ENCODE assay signal across 14 cellular contexts in genomic region chr9:100379862-100380261, GRCh38. TPM values are rescaled to one million over a fixed set of nuclear protein-coding genes. Genes with fewer than 3 reads are reported as not detected.
A peak's percentile ranks its signal among the peaks of the same experiment; 100 is the strongest.
DNase-seq lines count a peak whose midpoint lies in the region; ATAC-seq, FAIRE-seq and TF ChIP-seq lines count a peak whose summit lies in the region.
"Had no signal": no experiment of that assay in that cellular context is flagged by ENCODE, and none has a peak within 500 bp of the region (broad histone marks: within the 10 kb centered on the region; RNA-seq: fewer than 3 reads in every experiment).

No MANE protein-coding gene starts in this region.

- dilution Hi-C loops in endothelial cell of umbilical vein (cut with MboI; ENCODE audit: extremely low pct_ligation_motif_present, low sequenced_read_pairs), result no loop called here

- no peaks in the 10 kb centered on the region for H3K9me2 ChIP-seq in PC-9 (ENCODE audit: insufficient read depth)

- H3K9me1 ChIP-seq in endothelial cell of umbilical vein (replicated peaks; ENCODE audit: control insufficient read depth, extremely low read depth, insufficient read depth, low read length), result no peaks in the 10 kb centered on the region

- H4K20me1 ChIP-seq in PC-9 (ENCODE audit: insufficient read depth) (no peaks in the 10 kb centered on the region), endothelial cell of umbilical vein (replicated peaks; ENCODE audit: control insufficient read depth, extremely low read depth, insufficient read depth, low read length) (no peaks in the 10 kb centered on the region)

- CTCF ChIA-PET in PC-9 (lab: Charles Lee) (no interaction called here), endothelial cell of umbilical vein (lab: Charles Lee) (no interaction called here)

- H3K9ac ChIP-seq in endothelial cell of umbilical vein (replicated peaks; ENCODE audit: extremely low read depth, insufficient read depth, low read length), result no peak overlapping the region

- no peaks in the 10 kb centered on the region for H3K9me3 ChIP-seq in PC-9 (ENCODE audit: insufficient read depth, low read depth)
- H3K9me3 ChIP-seq in endothelial cell of umbilical vein (replicated peaks; ENCODE audit: control insufficient read depth, insufficient read depth, low read length), result no peaks in the 10 kb centered on the region
- H3K9me3 ChIP-seq: pancreas had no signal

- TF ChIP-seq CTCF in PC-9 (conservative IDR thresholded peaks at IDR 0.05) (no peak), endothelial cell of umbilical vein (IDR thresholded peaks at IDR 0.05; ENCODE audit: extremely low read depth in 1 of 2, insufficient read depth in 1 of 2, low read depth in 1 of 2, low read length in 2 of 2) (no peak)

- H3K27ac ChIP-seq in PC-9 (peak overlapping the region; percentile 53), endothelial cell of umbilical vein (ENCODE audit: insufficient read depth, low read depth, low read length) (peak overlapping the region; percentile 37)
- H3K27ac ChIP-seq: left lung, pancreas had no signal

- H3K4me2 ChIP-seq in PC-9 (no peak overlapping the region), endothelial cell of umbilical vein (ENCODE audit: insufficient read depth, low read length) (no peak overlapping the region)

- BruUV-seq in PC-9 (replicated peaks; lab: Mats Ljungman, UMichigan) (TSS peak; percentile 47), endothelial cell of umbilical vein (replicated peaks; lab: Mats Ljungman, UMichigan) (no TSS peak)

- FAIRE-seq in endothelial cell of umbilical vein (lab: Jason Lieb, UNC), result peak; percentile 57
- FAIRE-seq: pancreas had no signal

- intact Hi-C loops in PC-9 (cut with micrococcal nuclease; ENCODE audit: unreplicated experiment), result no loop called here
- intact Hi-C loops in endothelial cell of umbilical vein (cut with micrococcal nuclease), result no loop called here
- intact Hi-C loops in Right ventricle myocardium inferior (cut with DNase I), result no loop called here

- H3K27me3 ChIP-seq in PC-9 (ENCODE audit: insufficient read depth, low read depth) (no peaks in the 10 kb centered on the region), endothelial cell of umbilical vein (ENCODE audit: control insufficient read depth in 2 of 2, insufficient read depth in 2 of 2, low read length in 2 of 2) (no peaks in the 10 kb centered on the region)
- H3K27me3 ChIP-seq: left lung, pancreas had no signal

- ATAC-seq in Right ventricle myocardium inferior, result no peak
- ATAC-seq: left lung, pancreas had no signal

- no peak for TF ChIP-seq POLR2A in endothelial cell of umbilical vein (IDR thresholded peaks at IDR 0.05; ENCODE audit: low read depth, low read length)

- H2AFZ ChIP-seq in PC-9 (peak overlapping the region; percentile 71; the same call in 1 of the 2 replicates), endothelial cell of umbilical vein (ENCODE audit: low read depth, low read length) (peak overlapping the region; percentile 48)

- POLR2A ChIA-PET in PC-9 (lab: Charles Lee; ENCODE audit: unreplicated experiment) (interaction anchor here (0.7 kb wide), 1 partner anchor 246 kb away, joined by 6 read pairs; no protein-coding TSS in a partner anchor), endothelial cell of umbilical vein (lab: Charles Lee) (interaction anchor here (0.6 kb wide), 1 partner anchor 31 kb away, joined by 3 read pairs; no protein-coding TSS in a partner anchor)

- no peak overlapping the region for H3K4me3 ChIP-seq in PC-9
- H3K4me3 ChIP-seq in endothelial cell of umbilical vein (replicated peaks in 1 of 3; ENCODE audit: insufficient read depth in 1 of 3, low read depth in 1 of 3, low read length in 3 of 3), result no peak overlapping the region
- H3K4me3 ChIP-seq: left lung, pancreas had no signal

- no peaks in the 10 kb centered on the region for H3K79me2 ChIP-seq in PC-9 (ENCODE audit: low read depth)
- H3K79me2 ChIP-seq in endothelial cell of umbilical vein (ENCODE audit: control insufficient read depth, insufficient read depth, low read length), result no peaks in the 10 kb centered on the region

- H3K4me1 ChIP-seq in PC-9 (replicated peaks; ENCODE audit: insufficient read depth), result peaks cover 9% of the 10 kb centered on the region; the same call in 1 of the 2 replicates
- H3K4me1 ChIP-seq in endothelial cell of umbilical vein (ENCODE audit: control insufficient read depth, extremely low read depth, insufficient read depth, low read length), result no peaks in the 10 kb centered on the region
- H3K4me1 ChIP-seq: left lung, pancreas had no signal

- H3K36me3 ChIP-seq in PC-9 (ENCODE audit: low read depth) (no peaks in the 10 kb centered on the region), endothelial cell of umbilical vein (ENCODE audit: control insufficient read depth in 2 of 2, extremely low read depth in 1 of 2, insufficient read depth in 2 of 2, low read length in 2 of 2) (no peaks in the 10 kb centered on the region)
- H3K36me3 ChIP-seq: left lung, pancreas had no signal

- DNase-seq in Daoy (ENCODE audit: low read depth), result peak; percentile 73
- DNase-seq in PC-9, result peak in 1 of 2 experiments; percentile 12
- no peak for DNase-seq in endothelial cell of umbilical vein (ENCODE audit: low read depth, low spot score)
- DNase-seq in non-pigmented ciliary epithelial cell (ENCODE audit: low read depth), result peak; percentile 51
- no peak for DNase-seq in NCI-H2196 treated with DMSO at 0.1 percent for 48 hours (lab: John Stamatoyannopoulos, UW; ENCODE audit: unreplicated experiment)
- DNase-seq in effector CD4-positive, alpha-beta T cell, result no peak
- no peak for DNase-seq in hippocampal formation (lab: John Stamatoyannopoulos, UW)
- no peak for DNase-seq in Right ventricle myocardium inferior (ENCODE audit: missing footprints)
- DNase-seq: activated CD8-positive, alpha-beta memory T cell treated with anti-CD3 and anti-CD28 coated beads for 24 hours; left lung; MM.1S; pancreas; stimulated activated CD4-positive, alpha-beta T cell treated with anti-CD3 and anti-CD28 coated beads, Interleukin-2, amount 100 ng/mL, for 48 hours; T-helper 2 cell had no signal

- H3F3A ChIP-seq in PC-9 (ENCODE audit: insufficient read depth, low read depth), result peaks cover 7% of the 10 kb centered on the region; the same call in 1 of the 2 replicates

TF ChIP-seq in endothelial cell of umbilical vein, 7 proteins besides CTCF, POLR2A, EP300 and RAD21:
- no peak for TF ChIP-seq EZH2 (IDR thresholded peaks at IDR 0.05; ENCODE audit: borderline replicate concordance, low read depth, low read length, severe bottlenecking)
- no peak for TF ChIP-seq FOS (IDR thresholded peaks at IDR 0.05; ENCODE audit: borderline replicate concordance, insufficient read depth, low read length)
- TF ChIP-seq MAX (IDR thresholded peaks at IDR 0.05; ENCODE audit: insufficient read depth, insufficient read length), result no peak

RNA-seq across cellular contexts. Expression of gene TEX10, which starts 27.1 kb away (rescaled TPM):
- 64.2 and 65.3 TPM in 2 replicates for total RNA-seq in Daoy (2014; rRNA removed; shearing (Covaris generic))
- total RNA-seq in PC-9 (2021) (21.6 and 29.0 TPM in 2 replicates), endothelial cell of umbilical vein (20.5 and 21.2 TPM in 2 replicates), Right ventricle myocardium inferior (7.5 TPM)
- 11.0 and 13.6 TPM in 2 replicates for polyA plus RNA-seq in endothelial cell of umbilical vein
- polyA plus RNA-seq in endothelial cell of umbilical vein (2011; cell fraction: cytosol; rRNA removed), result 10.5 and 11.1 TPM in 2 replicates
- polyA plus RNA-seq in endothelial cell of umbilical vein (2011; cell fraction: nucleus; rRNA removed), result 22.6 and 26.8 TPM in 2 replicates
- polyA plus RNA-seq in endothelial cell of umbilical vein (2012), result 17.7 and 23.8 TPM in 2 replicates
- polyA minus RNA-seq in endothelial cell of umbilical vein, result 17.3 and 21.1 TPM in 2 replicates
- polyA minus RNA-seq in endothelial cell of umbilical vein (2011; cell fraction: cytosol; rRNA and poly(A)+ RNA removed), result 14.7 TPM
- polyA minus RNA-seq in endothelial cell of umbilical vein (2011; cell fraction: nucleus; rRNA and poly(A)+ RNA removed), result 30.0 and 44.0 TPM in 2 replicates

RNA-seq across cellular contexts. Expression of gene MSANTD3, which starts 47.1 kb away (rescaled TPM):
- 150 and 171 TPM in 2 replicates for total RNA-seq in Daoy (2014; rRNA removed; shearing (Covaris generic))
- total RNA-seq in PC-9 (2021), result 40.0 and 53.2 TPM in 2 replicates
- 82.7 and 88.5 TPM in 2 replicates for total RNA-seq in endothelial cell of umbilical vein
- polyA plus RNA-seq in endothelial cell of umbilical vein, result 21.8 and 31.3 TPM in 2 replicates
- 44.4 and 50.1 TPM in 2 replicates for polyA plus RNA-seq in endothelial cell of umbilical vein (2011; cell fraction: cytosol; rRNA removed)
- polyA plus RNA-seq in endothelial cell of umbilical vein (2011; cell fraction: nucleus; rRNA removed), result 30.5 and 43.8 TPM in 2 replicates
- 68.1 and 84.6 TPM in 2 replicates for polyA plus RNA-seq in endothelial cell of umbilical vein (2012)
- 24.5 and 29.6 TPM in 2 replicates for polyA minus RNA-seq in endothelial cell of umbilical vein
- 11.9 TPM for polyA minus RNA-seq in endothelial cell of umbilical vein (2011; cell fraction: cytosol; rRNA and poly(A)+ RNA removed)
- polyA minus RNA-seq in endothelial cell of umbilical vein (2011; cell fraction: nucleus; rRNA and poly(A)+ RNA removed), result 16.8 and 22.3 TPM in 2 replicates
- total RNA-seq in Right ventricle myocardium inferior, result 18.6 TPM

Comparison
In these comparisons a context has a peak if more than half of its experiments do, and no peak if none do; other contexts are left out.
1. DNase-seq: peak in Daoy (single experiment) and non-pigmented ciliary epithelial cell (single experiment); none in endothelial cell of umbilical vein (single experiment), NCI-H2196 treated with DMSO at 0.1 percent for 48 hours (single experiment), effector CD4-positive, alpha-beta T cell (single experiment), hippocampal formation (0 of 2) and Right ventricle myocardium inferior (single experiment).